18 cellular contexts compared by ENCODE assay signal in the genomic region with DNA sequence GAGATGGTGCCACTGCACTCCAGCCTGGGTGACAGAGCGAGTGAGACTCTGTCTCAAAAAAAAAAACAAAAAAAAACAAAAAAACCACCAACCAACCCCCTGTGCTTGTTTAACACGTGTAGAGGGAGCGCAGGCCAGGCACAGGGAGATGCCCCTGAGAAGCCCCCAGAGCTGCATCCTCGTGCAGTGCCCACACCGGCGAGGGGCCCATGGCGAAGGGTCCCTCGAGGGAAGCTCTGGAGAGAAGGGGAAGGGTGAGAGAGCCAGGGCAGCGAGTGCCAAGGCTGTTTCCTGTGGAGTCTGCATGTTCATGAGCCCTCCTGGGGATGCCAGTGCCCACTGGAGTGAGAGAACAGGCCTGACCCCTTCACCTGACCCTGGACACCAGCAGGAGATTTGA. TPM values are rescaled to one million over a fixed set of nuclear protein-coding genes. Genes with fewer than 3 reads are reported as not detected.
DNase-seq lines count a peak whose midpoint lies in the region; ATAC-seq and TF ChIP-seq lines count a peak whose summit lies in the region.
"Had no signal": no experiment of that assay in that cellular context is flagged by ENCODE, and none has a peak within 500 bp of the region (broad histone marks: within the 10 kb centered on the region; RNA-seq: fewer than 3 reads in every experiment).

No MANE protein-coding gene starts in this region.

- H3K27me3 Mint-ChIP-seq in CD8-positive, alpha-beta memory T cell = no peaks in the 10 kb centered on the region
- no peaks in the 10 kb centered on the region for H3K27me3 Mint-ChIP-seq in naive B cell

- H3K27ac Mint-ChIP-seq in CD8-positive, alpha-beta memory T cell = peak overlapping the region in 4 of 8 donors; percentile 55 to 98 (median 87)
- H3K27ac Mint-ChIP-seq in naive B cell = peak overlapping the region in 4 of 6 donors; percentile 10 to 69 (median 34)
- H3K27ac Mint-ChIP-seq: CD4-positive, CD25-positive, alpha-beta regulatory T cell; GM23338 had no signal

- H3K27ac ChIP-seq in CD8-positive, alpha-beta memory T cell (ENCODE audit: low read depth, low read length) = peak overlapping the region; percentile 65
- 0 out of 2 replicates have a peak overlapping the region, but pooled peaks have one; percentile 4 for H3K27ac ChIP-seq in RWPE1

- H3K4me3 Mint-ChIP-seq in CD8-positive, alpha-beta memory T cell = no peak overlapping the region
- no peak overlapping the region for H3K4me3 Mint-ChIP-seq in naive B cell
- H3K4me3 Mint-ChIP-seq: CD4-positive, CD25-positive, alpha-beta regulatory T cell; GM23338 had no signal

- POLR2A ChIA-PET in CD8-positive, alpha-beta memory T cell (lab: Charles Lee) = no interaction called here
- POLR2A ChIA-PET in RWPE1 (lab: Yijun Ruan, JAX; ENCODE audit: low non-redundant PET) = no interaction called here

- H3K9me3 ChIP-seq in CD8-positive, alpha-beta memory T cell (ENCODE audit: low read length) = no peaks in the 10 kb centered on the region

- H3K4me1 Mint-ChIP-seq in CD8-positive, alpha-beta memory T cell = peaks cover 69 to 96% (median 84%) of the 10 kb centered on the region in 3 donors
- peaks cover 56 to 87% (median 84%) of the 10 kb centered on the region in 3 donors for H3K4me1 Mint-ChIP-seq in naive B cell

- ATAC-seq in naive B cell (ENCODE audit: low read depth in 2 of 2) (no peak), left cardiac atrium (no peak)
- ATAC-seq: GM23338, SK-N-SH treated with all-trans-retinoic acid at 6 μM for 48 hours had no signal

- peaks cover 44% of the 10 kb centered on the region for H3K4me1 ChIP-seq in CD8-positive, alpha-beta memory T cell (ENCODE audit: insufficient read depth, low read length)

- CTCF ChIA-PET in CD8-positive, alpha-beta memory T cell (lab: Charles Lee) = no interaction called here
- CTCF ChIA-PET in RWPE1 (lab: Yijun Ruan, JAX) = no interaction called here

- DNase-seq in CD8-positive, alpha-beta memory T cell = no peak
- DNase-seq in RWPE1 (ENCODE audit: low spot score) (no peak), naive B cell (no peak), COR-L47 (lab: John Stamatoyannopoulos, UW) (no peak), left cardiac atrium (no peak)
- no peak for DNase-seq in activated CD4-positive, alpha-beta T cell treated with anti-CD3 and anti-CD28 coated beads, Interleukin-2, amount 50 U/mL, for 48 hours
- no peak for DNase-seq in activated CD4-positive, CD25-positive, alpha-beta regulatory T cell treated with anti-CD3 and anti-CD28 coated beads, Interleukin-2, amount 50 U/mL, for 72 hours
- DNase-seq: ACHN; CD4-positive, CD25-positive, alpha-beta regulatory T cell; KBM-7; NCI-H1105 treated with DMSO at 0.1 percent for 48 hours; NCI-H1694 treated with DMSO at 0.1 percent for 48 hours; NCI-H510A; NCI-H748 treated with DMSO at 0.1 percent for 48 hours; NK-92 treated with Interleukin-12 subunit alpha and Interleukin-12 subunit beta, amount 100 ng/mL, for 24 hours; SHP77 treated with DMSO at 0.1 percent for 48 hours had no signal

- TF ChIP-seq CTCF in RWPE1 (conservative IDR thresholded peaks at IDR 0.05; ENCODE audit: low read depth) = no peak

- intact Hi-C loops in left cardiac atrium (cut with DNase I) = no loop called here

- no peak overlapping the region for H3K4me3 ChIP-seq in CD8-positive, alpha-beta memory T cell (ENCODE audit: low read length)
- H3K4me3 ChIP-seq: GM23338 had no signal

- H3K36me3 ChIP-seq in CD8-positive, alpha-beta memory T cell (ENCODE audit: insufficient read depth, low read length) = no peaks in the 10 kb centered on the region

- H3K9me3 Mint-ChIP-seq in CD8-positive, alpha-beta memory T cell = peaks cover 0 to 3% (median 0%) of the 10 kb centered on the region in 5 donors
- H3K9me3 Mint-ChIP-seq in naive B cell = no peaks in the 10 kb centered on the region
- H3K9me3 Mint-ChIP-seq: CD4-positive, CD25-positive, alpha-beta regulatory T cell had no signal

- H3K27me3 ChIP-seq in CD8-positive, alpha-beta memory T cell (ENCODE audit: insufficient read depth, low read length, poor library complexity, severe bottlenecking) = no peaks in the 10 kb centered on the region

- H3K36me3 Mint-ChIP-seq in CD8-positive, alpha-beta memory T cell = peaks cover 0 to 1% (median 0%) of the 10 kb centered on the region in 3 donors
- H3K36me3 Mint-ChIP-seq in naive B cell = no peaks in the 10 kb centered on the region
- H3K36me3 Mint-ChIP-seq: CD4-positive, CD25-positive, alpha-beta regulatory T cell had no signal

RNA-seq across cellular contexts. Expression of a gene that starts 47.8 kb away (rescaled TPM):
- 10 to 100 TPM; 27.8 to 28.5 TPM for total RNA-seq in CD8-positive, alpha-beta memory T cell
- 5.5 TPM for polyA plus RNA-seq in CD8-positive, alpha-beta memory T cell
- polyA plus RNA-seq in naive B cell (ENCODE audit: low read depth in 6 of 6) = 1 to 10 TPM in 5 of 6 donors, under 1 TPM in 1; 1.00 to 8.3 (median 3.9) TPM
- 10 to 100 TPM; 54.6 to 60.6 TPM for total RNA-seq in left cardiac atrium
